In the genomic region with DNA sequence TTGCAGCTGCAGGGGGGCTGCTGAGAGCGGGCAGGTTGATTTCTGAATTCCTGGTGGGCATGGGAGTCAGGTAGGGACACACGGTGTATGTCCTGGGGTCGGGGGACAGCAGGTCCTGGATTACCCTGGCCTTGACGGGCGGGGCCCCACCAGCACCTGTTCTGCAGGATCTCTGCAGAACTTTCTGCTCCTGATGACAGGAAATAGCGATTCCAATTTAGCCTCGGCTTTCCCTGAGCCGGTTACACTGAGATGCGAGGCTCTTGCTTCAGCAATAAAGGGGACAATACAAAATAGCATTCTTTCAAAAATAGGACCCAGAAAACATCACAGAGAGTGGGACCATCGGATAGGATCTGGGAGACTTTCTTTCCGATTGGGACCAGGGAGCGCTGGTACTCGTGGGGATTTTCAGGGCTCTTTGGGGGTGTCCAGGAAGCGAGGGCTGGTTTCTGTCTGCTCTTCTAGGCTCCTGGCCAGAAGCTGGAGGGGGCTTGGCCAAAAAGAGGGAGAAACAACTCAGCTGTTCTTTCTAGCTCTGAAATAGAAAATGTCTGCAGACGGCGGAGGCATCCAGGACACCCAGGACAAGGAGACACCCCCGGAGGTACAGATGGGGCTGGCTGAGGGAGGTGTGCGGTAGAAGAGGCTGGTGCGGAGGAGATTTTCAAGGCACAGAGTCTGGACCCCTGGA, we compare ENCODE assay signal across 8 cellular contexts. TPM values are rescaled to one million over a fixed set of nuclear protein-coding genes. Genes with fewer than 3 reads are reported as not detected.
A peak's percentile ranks its signal among the peaks of the same experiment; 100 is the strongest.
DNase-seq lines count a peak whose midpoint lies in the region; ATAC-seq, FAIRE-seq and TF ChIP-seq lines count a peak whose summit lies in the region.

No MANE protein-coding gene starts in this region.

- SMC1A ChIA-PET in GM12878 (lab: Charles Lee; ENCODE audit: uncharacterized antibody, unreplicated experiment): interaction anchor here (0.7 to 1.8 kb wide), 4 partner anchors 11 to 17 kb away, joined by 3 to 7 read pairs (median 4); no protein-coding TSS in a partner anchor

- intact Hi-C loops in GM12878 (cut with micrococcal nuclease; ENCODE audit: unreplicated experiment): no loop called here
- intact Hi-C loops in gastrocnemius medialis (cut with DNase I; ENCODE audit: low total_unique reads): no loop called here
- intact Hi-C loops in activated T-helper 2 cell treated with anti-CD3 and anti-CD28 coated beads, Interferon-gamma antibody, Interleukin-2, Interleukin-4, amounts not matched to agents 10 μg/mL and 5 μg/mL and 100 μg/mL, durations not matched to agents 14 hours and 24 hours and 36 hours (cut with micrococcal nuclease): no loop called here

- CTCF ChIA-PET in GM12878 (lab: Yijun Ruan, JAX): interaction anchor here (0.6 to 3.0 kb wide), 4 partner anchors 8 to 16 kb away, joined by 3 to 34 read pairs (median 3); no protein-coding TSS in a partner anchor

- 35% methylated on average over 19 of the region's 19 CpGs for WGBS in GM12878 (ENCODE audit: insufficient coverage, insufficient replicate concordance, low lambda C conversion rate, missing lambda C conversion rate)
- 38% methylated on average over 19 of the region's 19 CpGs for WGBS in hepatocyte (ENCODE audit: low lambda C conversion rate, missing lambda C conversion rate)

- H3K27me3 ChIP-seq in GM12878 (replicated peaks in 1 of 2; ENCODE audit: control insufficient read depth in 2 of 2, insufficient read depth in 2 of 2, low read length in 1 of 2) (no peaks in the 10 kb centered on the region; a peak in 1 of 4 replicates), hepatocyte (no peaks in the 10 kb centered on the region), gastrocnemius medialis (no peaks in the 10 kb centered on the region)

- in situ Hi-C loops in GM12878 (cut with MboI) (no loop called here), gastrocnemius medialis (cut with MboI; ENCODE audit: low sequenced_read_pairs in 4 of 4) (no loop called here)

- H3K79me2 ChIP-seq in GM12878 (ENCODE audit: control insufficient read depth, insufficient read depth, low read length) (no peaks in the 10 kb centered on the region), hepatocyte (peaks cover 25% of the 10 kb centered on the region)

- no peaks in the 10 kb centered on the region for H3K9me2 ChIP-seq in hepatocyte (replicated peaks; ENCODE audit: insufficient read depth)

- POLR2A ChIA-PET in GM12878 (lab: Charles Lee): interaction anchor here (1.4 kb wide), 1 partner anchor 16 kb away, joined by 5 read pairs; no protein-coding TSS in a partner anchor

- H3K4me1 ChIP-seq in GM12878 (ENCODE audit: control insufficient read depth, insufficient read depth, low read length): no peaks in the 10 kb centered on the region; the same call in 1 of the 2 replicates
- H3K4me1 ChIP-seq in hepatocyte (ENCODE audit: insufficient read depth): peaks cover 10% of the 10 kb centered on the region
- H3K4me1 ChIP-seq in gastrocnemius medialis: peaks cover 10 to 12% of the 10 kb centered on the region in 2 donors

- H4K20me1 ChIP-seq in GM12878 (ENCODE audit: control insufficient read depth, insufficient read depth) (no peaks in the 10 kb centered on the region), hepatocyte (ENCODE audit: insufficient read depth, poor library complexity, severe bottlenecking) (no peaks in the 10 kb centered on the region)

- H3K27me3 Mint-ChIP-seq in activated T-helper 2 cell treated with anti-CD3 and anti-CD28 coated beads, Interferon-gamma antibody, Interleukin-2, Interleukin-4, amounts not matched to agents 10 μg/mL and 5 μg/mL and 100 μg/mL, durations not matched to agents 14 hours and 24 hours and 36 hours (ENCODE audit: low read depth): peaks cover 7% of the 10 kb centered on the region

- TF ChIP-seq CTCF in GM12878 (IDR thresholded peaks at IDR 0.05 in 2 of 3, conservative IDR thresholded peaks at IDR 0.05 in 1 of 3; ENCODE audit: control insufficient read depth in 2 of 3, extremely low read depth in 1 of 3, insufficient read depth in 1 of 3, low read depth in 3 of 3, low read length in 3 of 3) (no peak), hepatocyte (IDR thresholded peaks at IDR 0.05; ENCODE audit: poor library complexity) (no peak), gastrocnemius medialis (IDR thresholded peaks at IDR 0.05 in 4 of 5, conservative IDR thresholded peaks at IDR 0.05 in 1 of 5) (no peak), GM10266 (IDR thresholded peaks at IDR 0.05; ENCODE audit: control insufficient read depth, insufficient read depth, low read depth, missing control alignments) (no peak)

- peaks cover 3% of the 10 kb centered on the region for H3K4me1 Mint-ChIP-seq in activated T-helper 2 cell treated with anti-CD3 and anti-CD28 coated beads, Interferon-gamma antibody, Interleukin-2, Interleukin-4, amounts not matched to agents 10 μg/mL and 5 μg/mL and 100 μg/mL, durations not matched to agents 14 hours and 24 hours and 36 hours (ENCODE audit: low read depth)

- TF ChIP-seq RAD21 in GM12878 (IDR thresholded peaks at IDR 0.05; ENCODE audit: insufficient read depth, low read depth, low read length): no peak

- no peak for TF ChIP-seq POLR2A in GM12878 (IDR thresholded peaks at IDR 0.05; ENCODE audit: low read depth, low read length)
- TF ChIP-seq POLR2A in gastrocnemius medialis (IDR thresholded peaks at IDR 0.05): no peak

- RAD21 ChIA-PET in GM12878 (lab: Charles Lee; ENCODE audit: unreplicated experiment): interaction anchor here (1.5 kb wide), 1 partner anchor 16 kb away, joined by 7 read pairs; no protein-coding TSS in a partner anchor

- H3K4me3 ChIP-seq in GM08714 (ENCODE audit: low read length) (peak overlapping the region; percentile 61), GM12878 (peak overlapping the region; percentile 55), hepatocyte (peak overlapping the region; percentile 94), gastrocnemius medialis (peak overlapping the region; percentile 63 to 77 (median 69))

- peak overlapping the region; percentile 38 for H3K9ac ChIP-seq in GM12878 (ENCODE audit: control insufficient read depth, insufficient read depth, low read length)

- H3K4me3 Mint-ChIP-seq in activated T-helper 2 cell treated with anti-CD3 and anti-CD28 coated beads, Interferon-gamma antibody, Interleukin-2, Interleukin-4, amounts not matched to agents 10 μg/mL and 5 μg/mL and 100 μg/mL, durations not matched to agents 14 hours and 24 hours and 36 hours (ENCODE audit: low read depth): no peak overlapping the region

- peak overlapping the region; percentile 42 for H2AFZ ChIP-seq in GM12878 (ENCODE audit: control insufficient read depth, low read depth, low read length)
- peak overlapping the region; percentile 88 for H2AFZ ChIP-seq in hepatocyte

- TF ChIP-seq EP300 in GM12878 (IDR thresholded peaks at IDR 0.05; ENCODE audit: borderline replicate concordance in 1 of 2, control insufficient read depth in 1 of 2, low read depth in 2 of 2, low read length in 2 of 2): no peak

- FAIRE-seq in GM12878 (lab: Jason Lieb, UNC): no peak

- H3K9me3 ChIP-seq in GM12878 (replicated peaks; ENCODE audit: control insufficient read depth, insufficient read depth, low read length): no peaks in the 10 kb centered on the region
- H3K9me3 ChIP-seq in hepatocyte (ENCODE audit: low read depth): no peaks in the 10 kb centered on the region
- H3K9me3 ChIP-seq in gastrocnemius medialis: no peaks in the 10 kb centered on the region

- no peaks in the 10 kb centered on the region for H3K9me3 Mint-ChIP-seq in activated T-helper 2 cell treated with anti-CD3 and anti-CD28 coated beads, Interferon-gamma antibody, Interleukin-2, Interleukin-4, amounts not matched to agents 10 μg/mL and 5 μg/mL and 100 μg/mL, durations not matched to agents 14 hours and 24 hours and 36 hours

- H3K36me3 ChIP-seq in GM12878 (ENCODE audit: control insufficient read depth in 2 of 2, insufficient read depth in 2 of 2, low read length in 1 of 2) (no peaks in the 10 kb centered on the region), hepatocyte (replicated peaks; ENCODE audit: insufficient read depth, low read depth) (no peaks in the 10 kb centered on the region), gastrocnemius medialis (peaks cover 0 to 4% of the 10 kb centered on the region in 2 donors)

- no TSS peak for BruUV-seq in GM12878 (replicated peaks; lab: Mats Ljungman, UMichigan)

- no peaks in the 10 kb centered on the region for H3K36me3 Mint-ChIP-seq in activated T-helper 2 cell treated with anti-CD3 and anti-CD28 coated beads, Interferon-gamma antibody, Interleukin-2, Interleukin-4, amounts not matched to agents 10 μg/mL and 5 μg/mL and 100 μg/mL, durations not matched to agents 14 hours and 24 hours and 36 hours (ENCODE audit: low read depth)

- H3K4me2 ChIP-seq in GM12878 (ENCODE audit: control insufficient read depth, insufficient read depth) (peak overlapping the region; percentile 50), hepatocyte (peak overlapping the region; percentile 94)

- H3K27ac Mint-ChIP-seq in activated T-helper 2 cell treated with anti-CD3 and anti-CD28 coated beads, Interferon-gamma antibody, Interleukin-2, Interleukin-4, amounts not matched to agents 10 μg/mL and 5 μg/mL and 100 μg/mL, durations not matched to agents 14 hours and 24 hours and 36 hours: no peak overlapping the region

- no peak for ATAC-seq in GM12878
- ATAC-seq in gastrocnemius medialis: no peak
- no peak for ATAC-seq in HG03442 (IDR thresholded peaks at IDR 0.05; ENCODE audit: unreplicated experiment)

- DNase-seq in GM12878 (ENCODE audit: low read depth, low spot score) (no peak), hepatocyte (ENCODE audit: low spot score) (no peak), gastrocnemius medialis (no peak), GM10266 (ENCODE audit: extremely low spot score) (no peak), cortex of kidney (lab: John Stamatoyannopoulos, UW) (no peak)
- DNase-seq in activated T-helper 2 cell treated with anti-CD3 and anti-CD28 coated beads, Interferon-gamma antibody, Interleukin-2, Interleukin-4, amounts not matched to agents 10 μg/mL and 5 μg/mL and 100 μg/mL, durations not matched to agents 14 hours and 24 hours and 36 hours (ENCODE audit: low spot score): no peak

- H3K27ac ChIP-seq in GM12878 (ENCODE audit: control insufficient read depth, insufficient read depth) (no peak overlapping the region; the same call in 1 of the 2 replicates), hepatocyte (peak overlapping the region; percentile 61), gastrocnemius medialis (peak overlapping the region; percentile 50 to 66 (median 60))

RNA-seq across cellular contexts. Expression of a gene that starts 0.6 kb away (rescaled TPM):
- 3.2 and 4.8 TPM in 2 replicates for total RNA-seq in GM12878 (2013; cell fraction: nucleolus; rRNA removed)
- total RNA-seq in GM12878 (2014; rRNA removed) (0.71 and 0.90 TPM in 2 replicates), GM12878 (2014; rRNA removed; fragmentation: Illumina TruSeq; extraction: Trizol) (0.32 and 0.63 TPM in 2 replicates), GM12878 (2021) (1.2 and 1.5 TPM in 2 replicates), hepatocyte (10.0 and 12.3 TPM in 2 replicates), gastrocnemius medialis (10 to 100 TPM in 1 of 4 donors, 1 to 10 TPM in 3; 4.8 to 10.8 (median 6.1) TPM)
- polyA plus RNA-seq in GM12878 (2011; ENCODE audit: low read depth): 0.38 TPM
- polyA plus RNA-seq in GM12878 (2011; rRNA removed) (0.29 and 0.67 TPM in 2 replicates), GM12878 (2014; fragmentation: Illumina TruSeq; extraction: Trizol) (0.26 TPM in 1 of 2 replicates, not detected in the other), GM12878 (2014; fragmentation: Nextera tagmentation; extraction: Ambion mirVana) (not detected), GM12878 (2014; rRNA removed) (0.95 and 1.00 TPM in 2 replicates), GM12878 (2016; fragmentation: Nextera tagmentation; extraction: Ambion mirVana) (1 to 10 TPM in 1 of 2 experiments, under 1 TPM in 1; 0.58 to 1.1 TPM), hepatocyte (12.6 and 13.2 TPM in 2 replicates)
- polyA plus RNA-seq in GM12878 (2011; cell fraction: cytosol; rRNA removed): 1.1 and 1.9 TPM in 2 replicates
- polyA plus RNA-seq in GM12878 (2011; cell fraction: nucleus; rRNA removed): 2.0 and 2.8 TPM in 2 replicates
- 1.8 TPM in 2 replicates for polyA plus RNA-seq in GM12878 (2012)
- 0.51 and 1.5 TPM in 2 replicates for polyA minus RNA-seq in GM12878 (2011; rRNA and poly(A)+ RNA removed)
- polyA minus RNA-seq in GM12878 (2011; cell fraction: cytosol; rRNA and poly(A)+ RNA removed): 0.53 and 1.0 TPM in 2 replicates
- 0.57 and 0.73 TPM in 2 replicates for polyA minus RNA-seq in GM12878 (2011; cell fraction: nucleus; rRNA and poly(A)+ RNA removed)
- total RNA-seq in activated T-helper 2 cell treated with anti-CD3 and anti-CD28 coated beads, Interferon-gamma antibody, Interleukin-2, Interleukin-4, amounts not matched to agents 10 μg/mL and 5 μg/mL and 100 μg/mL, durations not matched to agents 14 hours and 24 hours and 36 hours: 0.09 and 0.18 TPM in 2 replicates

RNA-seq across cellular contexts. Expression of a gene that starts 13.9 kb away (rescaled TPM):
- total RNA-seq in GM12878 (2013; cell fraction: nucleolus; rRNA removed): 0.22 TPM in 1 of 2 replicates, not detected in the other
- total RNA-seq in GM12878 (2014; rRNA removed) (0.06 TPM in 1 of 2 replicates, not detected in the other), GM12878 (2014; rRNA removed; fragmentation: Illumina TruSeq; extraction: Trizol) (not detected in 2 replicates), GM12878 (2021) (not detected in 2 replicates), hepatocyte (not detected in 2 replicates), gastrocnemius medialis (not detected)
- not detected for polyA plus RNA-seq in GM12878 (2011; ENCODE audit: low read depth)
- polyA plus RNA-seq in GM12878 (2011; rRNA removed) (not detected in 2 replicates), GM12878 (2014; fragmentation: Illumina TruSeq; extraction: Trizol) (not detected in 2 replicates), GM12878 (2014; fragmentation: Nextera tagmentation; extraction: Ambion mirVana) (not detected), GM12878 (2014; rRNA removed) (0.06 TPM in 1 of 2 replicates, not detected in the other), GM12878 (2016; fragmentation: Nextera tagmentation; extraction: Ambion mirVana) (under 1 TPM in 1 of 2 experiments, not detected in 1; 0.33 TPM), hepatocyte (not detected in 2 replicates)
- 0.01 and 0.05 TPM in 2 replicates for polyA plus RNA-seq in GM12878 (2011; cell fraction: cytosol; rRNA removed)
- 0.07 and 0.15 TPM in 2 replicates for polyA plus RNA-seq in GM12878 (2011; cell fraction: nucleus; rRNA removed)
- polyA plus RNA-seq in GM12878 (2012): 0.06 TPM in 1 of 2 replicates, not detected in the other
- not detected in 2 replicates for polyA minus RNA-seq in GM12878 (2011; rRNA and poly(A)+ RNA removed)
- polyA minus RNA-seq in GM12878 (2011; cell fraction: cytosol; rRNA and poly(A)+ RNA removed): not detected in 2 replicates
- polyA minus RNA-seq in GM12878 (2011; cell fraction: nucleus; rRNA and poly(A)+ RNA removed): not detected in 2 replicates
- total RNA-seq in activated T-helper 2 cell treated with anti-CD3 and anti-CD28 coated beads, Interferon-gamma antibody, Interleukin-2, Interleukin-4, amounts not matched to agents 10 μg/mL and 5 μg/mL and 100 μg/mL, durations not matched to agents 14 hours and 24 hours and 36 hours: not detected in 2 replicates

RNA-seq across cellular contexts. Expression of a gene that starts 21.8 kb away (rescaled TPM):
- 2.7 and 6.1 TPM in 2 replicates for total RNA-seq in GM12878 (2013; cell fraction: nucleolus; rRNA removed)
- total RNA-seq in GM12878 (2014; rRNA removed) (1.1 TPM in 2 replicates), GM12878 (2014; rRNA removed; fragmentation: Illumina TruSeq; extraction: Trizol) (0.83 and 1.2 TPM in 2 replicates), GM12878 (2021) (7.2 and 9.4 TPM in 2 replicates), hepatocyte (3.4 and 3.8 TPM in 2 replicates), gastrocnemius medialis (10 to 100 TPM in 3 of 4 donors, 1 to 10 TPM in 1; 8.9 to 18.6 (median 14.5) TPM)
- polyA plus RNA-seq in GM12878 (2011; ENCODE audit: low read depth): 2.1 TPM
- polyA plus RNA-seq in GM12878 (2011; rRNA removed) (0.13 and 0.53 TPM in 2 replicates), GM12878 (2014; fragmentation: Illumina TruSeq; extraction: Trizol) (0.22 and 0.91 TPM in 2 replicates), GM12878 (2014; fragmentation: Nextera tagmentation; extraction: Ambion mirVana) (under 1 TPM; 0.55 to 0.58 TPM), GM12878 (2014; rRNA removed) (3.1 and 3.2 TPM in 2 replicates), GM12878 (2016; fragmentation: Nextera tagmentation; extraction: Ambion mirVana) (1 to 10 TPM; 3.4 to 4.8 TPM), hepatocyte (4.0 and 6.0 TPM in 2 replicates)
- polyA plus RNA-seq in GM12878 (2011; cell fraction: cytosol; rRNA removed): 0.73 and 1.0 TPM in 2 replicates
- 2.0 and 3.8 TPM in 2 replicates for polyA plus RNA-seq in GM12878 (2011; cell fraction: nucleus; rRNA removed)
- polyA plus RNA-seq in GM12878 (2012): 4.8 and 5.3 TPM in 2 replicates
- 0.88 and 1.6 TPM in 2 replicates for polyA minus RNA-seq in GM12878 (2011; rRNA and poly(A)+ RNA removed)
- polyA minus RNA-seq in GM12878 (2011; cell fraction: cytosol; rRNA and poly(A)+ RNA removed): 1.2 and 1.9 TPM in 2 replicates
- polyA minus RNA-seq in GM12878 (2011; cell fraction: nucleus; rRNA and poly(A)+ RNA removed): 1.1 and 2.1 TPM in 2 replicates
- total RNA-seq in activated T-helper 2 cell treated with anti-CD3 and anti-CD28 coated beads, Interferon-gamma antibody, Interleukin-2, Interleukin-4, amounts not matched to agents 10 μg/mL and 5 μg/mL and 100 μg/mL, durations not matched to agents 14 hours and 24 hours and 36 hours: 9.1 and 9.3 TPM in 2 replicates

RNA-seq across cellular contexts. Expression of a gene that starts 47.6 kb away (rescaled TPM):
- 76.5 and 84.9 TPM in 2 replicates for total RNA-seq in GM12878 (2013; cell fraction: nucleolus; rRNA removed)
- 61.5 and 70.0 TPM in 2 replicates for total RNA-seq in GM12878 (2014; rRNA removed)
- total RNA-seq in GM12878 (2014; rRNA removed; fragmentation: Illumina TruSeq; extraction: Trizol): 25.8 and 27.0 TPM in 2 replicates
- 69.5 and 72.6 TPM in 2 replicates for total RNA-seq in GM12878 (2021)
- polyA plus RNA-seq in GM12878 (2011; ENCODE audit: low read depth): 89.9 TPM
- 92.5 and 122 TPM in 2 replicates for polyA plus RNA-seq in GM12878 (2011; rRNA removed)
- 206 and 287 TPM in 2 replicates for polyA plus RNA-seq in GM12878 (2011; cell fraction: cytosol; rRNA removed)
- 208 and 325 TPM in 2 replicates for polyA plus RNA-seq in GM12878 (2011; cell fraction: nucleus; rRNA removed)
- polyA plus RNA-seq in GM12878 (2012): 178 and 191 TPM in 2 replicates
- 30.5 and 54.4 TPM in 2 replicates for polyA plus RNA-seq in GM12878 (2014; fragmentation: Illumina TruSeq; extraction: Trizol)
- polyA plus RNA-seq in GM12878 (2014; fragmentation: Nextera tagmentation; extraction: Ambion mirVana): 10 to 100 TPM; 44.8 to 49.3 TPM
- polyA plus RNA-seq in GM12878 (2014; rRNA removed): 74.1 and 82.0 TPM in 2 replicates
- polyA plus RNA-seq in GM12878 (2016; fragmentation: Nextera tagmentation; extraction: Ambion mirVana): 10 to 100 TPM; 51.1 to 57.2 TPM
- 37.9 and 97.9 TPM in 2 replicates for polyA minus RNA-seq in GM12878 (2011; rRNA and poly(A)+ RNA removed)
- polyA minus RNA-seq in GM12878 (2011; cell fraction: cytosol; rRNA and poly(A)+ RNA removed): 52.2 and 53.5 TPM in 2 replicates
- 55.2 and 62.4 TPM in 2 replicates for polyA minus RNA-seq in GM12878 (2011; cell fraction: nucleus; rRNA and poly(A)+ RNA removed)
- total RNA-seq in hepatocyte: 82.0 and 110 TPM in 2 replicates
- 124 and 131 TPM in 2 replicates for polyA plus RNA-seq in hepatocyte
- total RNA-seq in gastrocnemius medialis: 10 to 100 TPM; 45.4 to 79.0 (median 54.6) TPM
- total RNA-seq in activated T-helper 2 cell treated with anti-CD3 and anti-CD28 coated beads, Interferon-gamma antibody, Interleukin-2, Interleukin-4, amounts not matched to agents 10 μg/mL and 5 μg/mL and 100 μg/mL, durations not matched to agents 14 hours and 24 hours and 36 hours: 773 and 798 TPM in 2 replicates
